ENCODE assay signal across 17 cellular contexts in the genomic region with DNA sequence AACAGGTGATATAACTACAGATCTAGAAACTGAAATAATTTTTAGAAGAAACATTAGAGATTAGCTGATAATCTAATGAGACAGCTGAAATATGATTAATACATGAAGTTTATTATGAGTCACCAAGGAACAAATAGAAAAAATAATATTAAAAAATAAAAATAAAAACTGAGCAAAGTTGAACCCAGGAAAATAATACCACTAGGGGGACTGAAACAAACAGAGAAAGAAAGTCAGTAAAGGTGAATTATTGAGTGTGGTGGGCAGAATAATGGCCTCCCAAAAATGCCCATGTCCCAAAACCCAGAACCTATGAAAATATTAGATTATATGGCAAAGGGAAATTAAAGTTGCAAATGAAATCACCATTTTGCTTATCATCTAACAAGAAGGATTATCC.
DNase-seq lines count a peak whose midpoint lies in the region; ATAC-seq, FAIRE-seq and TF ChIP-seq lines count a peak whose summit lies in the region.
"Had no signal": no experiment of that assay in that cellular context is flagged by ENCODE, and none has a peak within 500 bp of the region (broad histone marks: within the 10 kb centered on the region; RNA-seq: fewer than 3 reads in every experiment).

No MANE protein-coding gene starts in this region.

- ATAC-seq in HG03571 (IDR thresholded peaks at IDR 0.05; ENCODE audit: unreplicated experiment) (no peak), pancreas (no peak)
- ATAC-seq: CD8-positive, alpha-beta T cell; GM23338 had no signal

- H3K36me3 Mint-ChIP-seq in HFFc6 (ENCODE audit: low read depth): no peaks in the 10 kb centered on the region
- H3K36me3 Mint-ChIP-seq in mesothelial cell of epicardium: no peaks in the 10 kb centered on the region
- no peaks in the 10 kb centered on the region for H3K36me3 Mint-ChIP-seq in activated T-cell treated with anti-CD3 and anti-CD28 coated beads, Interleukin-2, amount 50 U/mL, for 24 hours (ENCODE audit: low read depth)
- H3K36me3 Mint-ChIP-seq: CD8-positive, alpha-beta T cell had no signal

- H3K9me3 Mint-ChIP-seq in HFFc6 (no peaks in the 10 kb centered on the region), mesothelial cell of epicardium (peaks cover 9% of the 10 kb centered on the region)
- H3K9me3 Mint-ChIP-seq in activated T-cell treated with anti-CD3 and anti-CD28 coated beads, Interleukin-2, amount 50 U/mL, for 24 hours: peaks cover 22% of the 10 kb centered on the region
- H3K9me3 Mint-ChIP-seq: GM23338 had no signal

- no peaks in the 10 kb centered on the region for H3K9me3 ChIP-seq in pancreas
- H3K9me3 ChIP-seq: BLaER1 treated with 17β-estradiol and CSF1 and Interleukin-3, amounts not matched to agents 10 nM and 100 nM had no signal

- no peak overlapping the region for H3K27ac ChIP-seq in pancreas
- H3K27ac ChIP-seq: BLaER1 treated with 17β-estradiol and CSF1 and Interleukin-3, amounts not matched to agents 10 nM and 100 nM had no signal

- TF ChIP-seq CTCF in HFFc6 (IDR thresholded peaks at IDR 0.05): peak; percentile 54
- peak; percentile 6 for TF ChIP-seq CTCF in choroid plexus epithelial cell (conservative IDR thresholded peaks at IDR 0.05; ENCODE audit: low read depth, low read length)
- TF ChIP-seq CTCF in mesothelial cell of epicardium (IDR thresholded peaks at IDR 0.05; ENCODE audit: unreplicated experiment): peak; percentile 37
- TF ChIP-seq CTCF in pancreas (IDR thresholded peaks at IDR 0.05): no peak

- no peaks in the 10 kb centered on the region for H3K36me3 ChIP-seq in pancreas
- H3K36me3 ChIP-seq: BLaER1 treated with 17β-estradiol and CSF1 and Interleukin-3, amounts not matched to agents 10 nM and 100 nM had no signal

- H3K4me3 ChIP-seq in choroid plexus epithelial cell (ENCODE audit: low read depth, low read length) (no peak overlapping the region), pancreas (no peak overlapping the region)
- H3K4me3 ChIP-seq: BLaER1 treated with 17β-estradiol and CSF1 and Interleukin-3, amounts not matched to agents 10 nM and 100 nM; GM23338 had no signal

- no peak for DNase-seq in HFFc6
- no peak for DNase-seq in choroid plexus epithelial cell (ENCODE audit: low read depth)
- DNase-seq in mesothelial cell of epicardium (ENCODE audit: low spot score in 2 of 2, unreplicated experiment in 2 of 2): no peak
- no peak for DNase-seq in NCI-H2081 (lab: John Stamatoyannopoulos, UW)
- no peak for DNase-seq in activated T-cell treated with anti-CD3 and anti-CD28 coated beads, Interleukin-2, amount 50 U/mL, for 24 hours
- DNase-seq in pancreas: no peak
- DNase-seq: Calu3; CD8-positive, alpha-beta T cell; DMS79 treated with DMSO at 0.1 percent for 48 hours; GF-D8; IMR-90 had no signal

- no peaks in the 10 kb centered on the region for H3K27me3 Mint-ChIP-seq in HFFc6 (ENCODE audit: insufficient read depth)
- no peaks in the 10 kb centered on the region for H3K27me3 Mint-ChIP-seq in mesothelial cell of epicardium (ENCODE audit: low read depth)
- no peaks in the 10 kb centered on the region for H3K27me3 Mint-ChIP-seq in activated T-cell treated with anti-CD3 and anti-CD28 coated beads, Interleukin-2, amount 50 U/mL, for 24 hours
- H3K27me3 Mint-ChIP-seq: B cell had no signal

- H3K27me3 ChIP-seq in pancreas: no peaks in the 10 kb centered on the region
- H3K27me3 ChIP-seq: BLaER1 treated with 17β-estradiol and CSF1 and Interleukin-3, amounts not matched to agents 10 nM and 100 nM had no signal

- FAIRE-seq in pancreas (lab: Jason Lieb, UNC): no peak
- FAIRE-seq: H54, HTR-8/SVneo had no signal

- H3K27ac Mint-ChIP-seq in HFFc6 (no peak overlapping the region), mesothelial cell of epicardium (no peak overlapping the region)
- H3K27ac Mint-ChIP-seq in activated T-cell treated with anti-CD3 and anti-CD28 coated beads, Interleukin-2, amount 50 U/mL, for 24 hours: no peak overlapping the region
- H3K27ac Mint-ChIP-seq: B cell; CD8-positive, alpha-beta T cell; GM23338 had no signal

- H3K4me1 Mint-ChIP-seq in HFFc6 (ENCODE audit: low read depth): peaks cover 7% of the 10 kb centered on the region
- peaks cover 6% of the 10 kb centered on the region for H3K4me1 Mint-ChIP-seq in mesothelial cell of epicardium
- no peaks in the 10 kb centered on the region for H3K4me1 Mint-ChIP-seq in activated T-cell treated with anti-CD3 and anti-CD28 coated beads, Interleukin-2, amount 50 U/mL, for 24 hours (ENCODE audit: low read depth)
- H3K4me1 Mint-ChIP-seq: B cell, GM23338 had no signal

- no peak overlapping the region for H3K4me3 Mint-ChIP-seq in HFFc6
- H3K4me3 Mint-ChIP-seq in mesothelial cell of epicardium: no peak overlapping the region
- H3K4me3 Mint-ChIP-seq in activated T-cell treated with anti-CD3 and anti-CD28 coated beads, Interleukin-2, amount 50 U/mL, for 24 hours: no peak overlapping the region
- H3K4me3 Mint-ChIP-seq: B cell; CD8-positive, alpha-beta T cell; GM23338 had no signal

- intact Hi-C loops in pancreas (cut with DNase I): no loop called here

- no peaks in the 10 kb centered on the region for H3K4me1 ChIP-seq in pancreas
- H3K4me1 ChIP-seq: BLaER1 treated with 17β-estradiol and CSF1 and Interleukin-3, amounts not matched to agents 10 nM and 100 nM had no signal

Comparison
In these comparisons a context has a peak if more than half of its experiments do, and no peak if none do; other contexts are left out.
1. CTCF ChIP-seq: peak in HFFc6 (single experiment), choroid plexus epithelial cell (single experiment) and mesothelial cell of epicardium (single experiment); none in pancreas (0 of 4).